Comparison of ENCODE assay signal across 15 cellular contexts in genomic region chr13:48530833-48531232, GRCh38. TPM values are rescaled to one million over a fixed set of nuclear protein-coding genes. Genes with fewer than 3 reads are reported as not detected.
DNase-seq lines count a peak whose midpoint lies in the region; ATAC-seq and TF ChIP-seq lines count a peak whose summit lies in the region.
"Had no signal": no experiment of that assay in that cellular context is flagged by ENCODE, and none has a peak within 500 bp of the region (broad histone marks: within the 10 kb centered on the region; RNA-seq: fewer than 3 reads in every experiment).

No MANE protein-coding gene starts in this region.

- H3K9me3 ChIP-seq in heart right ventricle (no peaks in the 10 kb centered on the region), right atrium auricular region (no peaks in the 10 kb centered on the region), OCI-LY7 (ENCODE audit: low read length) (no peaks in the 10 kb centered on the region; the same call in 1 of the 2 replicates), vagina (no peaks in the 10 kb centered on the region), BE2C (no peaks in the 10 kb centered on the region)
- H3K9me3 ChIP-seq: ascending aorta, SJCRH30 had no signal

- CTCF ChIA-PET in OCI-LY7 (lab: Charles Lee; ENCODE audit: unreplicated experiment), result no interaction called here

- H3K4me2 ChIP-seq in OCI-LY7 (ENCODE audit: low read length), result peak overlapping the region; percentile 94

- ATAC-seq in heart right ventricle (no peak), GM21515 (IDR thresholded peaks at IDR 0.05; ENCODE audit: unreplicated experiment) (no peak)

- H3K36me3 ChIP-seq in heart right ventricle (no peaks in the 10 kb centered on the region), right atrium auricular region (no peaks in the 10 kb centered on the region), OCI-LY7 (ENCODE audit: insufficient read depth, low read length) (no peaks in the 10 kb centered on the region), vagina (no peaks in the 10 kb centered on the region), BE2C (no peaks in the 10 kb centered on the region)
- H3K36me3 ChIP-seq: ascending aorta, SJCRH30 had no signal

- peak overlapping the region; percentile 83; the same call in 1 of the 2 replicates for H2AFZ ChIP-seq in OCI-LY7 (ENCODE audit: low read length)

- H3K4me1 ChIP-seq in heart right ventricle (peaks cover 3 to 68% (median 42%) of the 10 kb centered on the region in 9 donors), right atrium auricular region (peaks cover 0 to 37% of the 10 kb centered on the region in 2 donors), OCI-LY7 (ENCODE audit: insufficient read depth, low read length, poor library complexity, severe bottlenecking) (peaks cover 75% of the 10 kb centered on the region), vagina (peaks cover 27% of the 10 kb centered on the region), BE2C (peaks cover 11% of the 10 kb centered on the region; the same call in 1 of the 2 replicates)

- no peak for DNase-seq in heart right ventricle
- no peak for DNase-seq in right atrium auricular region (ENCODE audit: low spot score)
- peak; percentile 61 for DNase-seq in OCI-LY7 (ENCODE audit: low spot score)
- no peak for DNase-seq in epithelial cell of prostate (ENCODE audit: low read depth, low spot score)
- no peak for DNase-seq in vagina (ENCODE audit: extremely low spot score in 2 of 2)
- DNase-seq in BE2C, result no peak
- DNase-seq in iPS-NIHi7 (ENCODE audit: extremely low spot score), result no peak
- DNase-seq: activated CD8-positive, alpha-beta memory T cell treated with anti-CD3 and anti-CD28 coated beads, Interleukin-2, amount 50 U/mL, for 48 hours; effector CD4-positive, alpha-beta T cell; foreskin melanocyte; NCI-H2081 treated with DMSO at 0.1 percent for 48 hours; NK-92 treated with Interleukin-12 subunit alpha and Interleukin-12 subunit beta, amount 100 ng/mL, for 24 hours; SJCRH30 had no signal

- intact Hi-C loops in heart right ventricle (cut with DNase I), result loop anchor here in 5 of 10 donors (5.0 kb wide), 4 partner anchors 36 to 119 kb away; partner anchors contain the start of gene LPAR6 (in 1 of the 5)
- intact Hi-C loops in OCI-LY7 (cut with micrococcal nuclease; ENCODE audit: unreplicated experiment), result loop anchor here (2.0 kb wide), 1 partner anchor 26 kb away; no protein-coding TSS in a partner anchor
- intact Hi-C loops in vagina (cut with DNase I), result loop anchor here (5.0 kb wide), 1 partner anchor 41 kb away; no protein-coding TSS in a partner anchor

- WGBS in heart right ventricle, 2 donors, result 89 to 91% methylated on average over 6 of the region's 6 CpGs

- H3K4me3 ChIP-seq in heart right ventricle, result peak overlapping the region in 2 of 10 donors; percentile 74 to 75
- H3K4me3 ChIP-seq in right atrium auricular region, result no peak overlapping the region
- peak overlapping the region; percentile 73 for H3K4me3 ChIP-seq in OCI-LY7 (ENCODE audit: low read depth, low read length, poor library complexity, severe bottlenecking)
- H3K4me3 ChIP-seq in vagina, result peak overlapping the region in 1 of 2 donors; percentile 63
- no peak overlapping the region for H3K4me3 ChIP-seq in BE2C (ENCODE audit: low read depth, low read length)
- H3K4me3 ChIP-seq: SJCRH30 had no signal

- POLR2A ChIA-PET in OCI-LY7 (lab: Charles Lee), result interaction anchor here (0.9 to 2.7 kb wide), 6 partner anchors 14 to 46 kb away, joined by 3 to 9 read pairs (median 4); no protein-coding TSS in a partner anchor

- H3K27ac ChIP-seq in heart right ventricle (peak overlapping the region in 7 of 10 donors; percentile 97 to 99 (median 99)), right atrium auricular region (peak overlapping the region in 1 of 2 donors; percentile 98), OCI-LY7 (ENCODE audit: low read depth, low read length, poor library complexity, severe bottlenecking) (peak overlapping the region; percentile 80), epithelial cell of prostate (peak overlapping the region; percentile 71), vagina (peak overlapping the region; percentile 98)
- H3K27ac ChIP-seq: SJCRH30 had no signal

- no peaks in the 10 kb centered on the region for H3K9me2 ChIP-seq in OCI-LY7 (ENCODE audit: insufficient read depth, low read length)

- no TSS peak for BruUV-seq in OCI-LY7 (replicated peaks; lab: Mats Ljungman, UMichigan)

- H3K79me2 ChIP-seq in OCI-LY7 (ENCODE audit: insufficient read depth, low read depth, low read length), result peaks cover 54% of the 10 kb centered on the region; the same call in 1 of the 2 replicates

- TF ChIP-seq POLR2A in vagina (IDR thresholded peaks at IDR 0.05), result no peak

- no peak for TF ChIP-seq CTCF in heart right ventricle (IDR thresholded peaks at IDR 0.05)
- no peak for TF ChIP-seq CTCF in right atrium auricular region (IDR thresholded peaks at IDR 0.05)
- no peak for TF ChIP-seq CTCF in OCI-LY7 (conservative IDR thresholded peaks at IDR 0.05; ENCODE audit: low read length)
- TF ChIP-seq CTCF in vagina (IDR thresholded peaks at IDR 0.05), result no peak
- TF ChIP-seq CTCF in BE2C (IDR thresholded peaks at IDR 0.05; ENCODE audit: low read depth, low read length), result no peak

- no peaks in the 10 kb centered on the region for H4K20me1 ChIP-seq in OCI-LY7 (ENCODE audit: insufficient read depth, low read length)

- no peaks in the 10 kb centered on the region for H3K27me3 ChIP-seq in heart right ventricle
- no peaks in the 10 kb centered on the region for H3K27me3 ChIP-seq in right atrium auricular region
- H3K27me3 ChIP-seq in vagina, result no peaks in the 10 kb centered on the region
- no peaks in the 10 kb centered on the region for H3K27me3 ChIP-seq in BE2C
- H3K27me3 ChIP-seq: ascending aorta, SJCRH30 had no signal

RNA-seq across cellular contexts. Expression of gene RCBTB2, which starts 2.0 kb away (rescaled TPM):
- total RNA-seq in heart right ventricle (10 to 100 TPM in 9 of 10 donors, 1 to 10 TPM in 1; 8.3 to 16.2 (median 12.2) TPM), right atrium auricular region (10 to 100 TPM in 1 of 2 donors, 1 to 10 TPM in 1; 5.2 to 13.4 TPM), OCI-LY7 (2022) (7.2 and 7.3 TPM in 2 replicates), vagina (14.7 TPM)
- polyA plus RNA-seq in heart right ventricle, result 10 to 100 TPM in 1 of 2 donors, 1 to 10 TPM in 1; 4.9 to 22.9 TPM
- total RNA-seq in OCI-LY7 (2014; rRNA removed; shearing (Covaris generic)), result 4.4 and 9.0 TPM in 2 replicates
- 9.2 TPM for polyA plus RNA-seq in BE2C (2012; ENCODE audit: insufficient read depth, insufficient read length, low read depth)
